ENCODE assay signal across 8 cellular contexts in the genomic region with DNA sequence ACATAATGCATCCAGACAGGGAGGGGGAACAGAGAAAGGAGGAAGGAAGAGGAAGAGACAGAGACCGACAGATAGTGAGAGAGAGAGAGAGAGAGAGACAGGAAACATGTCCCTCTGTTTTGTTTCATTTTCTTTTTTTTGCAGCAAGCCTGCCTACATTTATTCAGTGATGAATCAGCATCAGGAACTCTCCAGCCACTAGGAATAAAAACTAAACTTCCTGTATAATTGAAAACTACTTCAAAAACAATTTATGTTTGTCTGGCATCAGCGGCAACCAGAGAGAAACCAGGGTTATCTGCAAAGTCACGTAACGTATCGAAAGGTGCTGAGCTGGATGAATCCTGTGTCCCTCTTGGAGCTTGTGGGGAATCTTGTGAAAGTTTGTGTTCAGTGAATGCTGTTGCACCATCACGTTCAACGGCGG.
DNase-seq lines count a peak whose midpoint lies in the region; ATAC-seq and TF ChIP-seq lines count a peak whose summit lies in the region.

No MANE protein-coding gene starts in this region.

- 66% methylated on average over 8 of the region's 8 CpGs for WGBS in SK-N-SH (ENCODE audit: low lambda C conversion rate)

- no peak for TF ChIP-seq EP300 in SK-N-SH (IDR thresholded peaks at IDR 0.05; ENCODE audit: borderline replicate concordance in 1 of 2, low read depth in 1 of 2, low read length in 1 of 2)

- H3K27me3 ChIP-seq in CD8-positive, alpha-beta memory T cell (ENCODE audit: insufficient read depth, low read length, poor library complexity, severe bottlenecking) = no peaks in the 10 kb centered on the region
- H3K27me3 ChIP-seq in GM23338 (ENCODE audit: insufficient read depth) = no peaks in the 10 kb centered on the region
- H3K27me3 ChIP-seq in SK-N-SH (ENCODE audit: insufficient read depth) = no peaks in the 10 kb centered on the region; the same call in 1 of the 2 replicates
- H3K27me3 ChIP-seq in subcutaneous abdominal adipose tissue (ENCODE audit: control insufficient read depth in 5 of 5, insufficient read depth in 4 of 5, low read length in 5 of 5) = peaks cover 0 to 11% (median 4%) of the 10 kb centered on the region in 5 donors

- H3K4me2 ChIP-seq in GM23338 (no peak overlapping the region), SK-N-SH (peak overlapping the region; percentile 45)

- CTCF ChIA-PET in CD8-positive, alpha-beta memory T cell (lab: Charles Lee) = no interaction called here
- CTCF ChIA-PET in SK-N-SH (lab: Yijun Ruan, JAX) = no interaction called here

- no peaks in the 10 kb centered on the region for H4K20me1 ChIP-seq in GM23338 (replicated peaks; ENCODE audit: insufficient read depth)
- H4K20me1 ChIP-seq in SK-N-SH (ENCODE audit: insufficient read depth) = no peaks in the 10 kb centered on the region

- POLR2A ChIA-PET in CD8-positive, alpha-beta memory T cell (lab: Charles Lee) = no interaction called here
- POLR2A ChIA-PET in SK-N-SH (lab: Yijun Ruan, JAX) = no interaction called here

- H3K4me3 Mint-ChIP-seq in CD8-positive, alpha-beta memory T cell = peak overlapping the region; percentile 37 to 87 (median 81)
- no peak overlapping the region for H3K4me3 Mint-ChIP-seq in GM23338

- peak overlapping the region; percentile 37 for H3K4me3 ChIP-seq in CD8-positive, alpha-beta memory T cell (ENCODE audit: low read length)
- H3K4me3 ChIP-seq in GM23338 = no peak overlapping the region
- H3K4me3 ChIP-seq in SK-N-SH (ENCODE audit: low read depth in 2 of 2, low read length in 1 of 2) = peak overlapping the region; percentile 15 to 37; a peak in 2 of 4 replicates
- peak overlapping the region; percentile 45 for H3K4me3 ChIP-seq in fibroblast of villous mesenchyme (ENCODE audit: low read depth, low read length)
- H3K4me3 ChIP-seq in subcutaneous abdominal adipose tissue (ENCODE audit: low read depth in 1 of 5, low read length in 5 of 5) = peak overlapping the region; percentile 48 to 69 (median 49)

- H3K27ac ChIP-seq in CD8-positive, alpha-beta memory T cell (ENCODE audit: low read depth, low read length) = no peak overlapping the region
- H3K27ac ChIP-seq in GM23338 (ENCODE audit: low read depth) (no peak overlapping the region), SK-N-SH (ENCODE audit: low read depth in 2 of 2, low read length in 1 of 2) (peak overlapping the region in 1 of 2 experiments; percentile 56; a peak in 2 of 4 replicates), subcutaneous abdominal adipose tissue (ENCODE audit: low read depth, low read length) (no peak overlapping the region)

- H3F3A ChIP-seq in GM23338 (replicated peaks; ENCODE audit: low read depth) = no peaks in the 10 kb centered on the region
- H3F3A ChIP-seq in SK-N-SH (replicated peaks; ENCODE audit: insufficient read depth) = no peaks in the 10 kb centered on the region

- ATAC-seq in GM23338 = no peak

- H3K36me3 ChIP-seq in CD8-positive, alpha-beta memory T cell (ENCODE audit: insufficient read depth, low read length) = no peaks in the 10 kb centered on the region
- H3K36me3 ChIP-seq in GM23338 (ENCODE audit: insufficient read depth) (no peaks in the 10 kb centered on the region), SK-N-SH (replicated peaks in 1 of 2; ENCODE audit: control insufficient read depth in 1 of 2, insufficient read depth in 2 of 2, low read length in 1 of 2) (no peaks in the 10 kb centered on the region), subcutaneous abdominal adipose tissue (ENCODE audit: control insufficient read depth in 5 of 5, insufficient read depth in 5 of 5, low read length in 5 of 5) (no peaks in the 10 kb centered on the region)

- H3K9me3 Mint-ChIP-seq in CD8-positive, alpha-beta memory T cell = no peaks in the 10 kb centered on the region
- no peaks in the 10 kb centered on the region for H3K9me3 Mint-ChIP-seq in GM23338

- peaks cover 7% of the 10 kb centered on the region for H3K4me1 ChIP-seq in CD8-positive, alpha-beta memory T cell (ENCODE audit: insufficient read depth, low read length)
- H3K4me1 ChIP-seq in GM23338 (ENCODE audit: insufficient read depth) (peaks cover 3% of the 10 kb centered on the region; the same call in 1 of the 2 replicates), SK-N-SH (ENCODE audit: control insufficient read depth in 1 of 2, insufficient read depth in 2 of 2, low read depth in 1 of 2, low read length in 1 of 2) (peaks cover 0 to 14% of the 10 kb centered on the region in 2 experiments; a peak in 2 of 4 replicates), subcutaneous abdominal adipose tissue (ENCODE audit: control insufficient read depth in 5 of 5, insufficient read depth in 5 of 5, low read length in 5 of 5) (peaks cover 5 to 32% (median 23%) of the 10 kb centered on the region in 5 donors)

- peak in 1 of 5 donors; percentile 3 for DNase-seq in CD8-positive, alpha-beta memory T cell
- no peak for DNase-seq in GM23338 (ENCODE audit: low spot score)
- DNase-seq in SK-N-SH = no peak
- peak; percentile 27 for DNase-seq in fibroblast of villous mesenchyme (ENCODE audit: low read depth)
- DNase-seq in amniotic stem cell (lab: John Stamatoyannopoulos, UW) = no peak
- DNase-seq in COLO668 (lab: John Stamatoyannopoulos, UW; ENCODE audit: unreplicated experiment) = no peak
- DNase-seq in globus pallidus (ENCODE audit: low spot score) = no peak

- peak overlapping the region; percentile 74; the same call in 1 of the 2 replicates for H2AFZ ChIP-seq in GM23338
- peak overlapping the region; percentile 84 for H2AFZ ChIP-seq in SK-N-SH (ENCODE audit: low read depth)

- peaks cover 2 to 3% of the 10 kb centered on the region in 2 donors for H3K27me3 Mint-ChIP-seq in CD8-positive, alpha-beta memory T cell
- no peaks in the 10 kb centered on the region for H3K27me3 Mint-ChIP-seq in GM23338 (ENCODE audit: insufficient read depth, low read depth, poor library complexity)

- H3K9ac ChIP-seq in SK-N-SH (no peak overlapping the region), subcutaneous abdominal adipose tissue (ENCODE audit: low read length in 5 of 5) (peak overlapping the region in 3 of 5 donors; percentile 40 to 49 (median 42))

- peaks cover 10 to 23% (median 12%) of the 10 kb centered on the region in 3 donors for H3K4me1 Mint-ChIP-seq in CD8-positive, alpha-beta memory T cell
- peaks cover 16% of the 10 kb centered on the region for H3K4me1 Mint-ChIP-seq in GM23338

- H3K9me3 ChIP-seq in CD8-positive, alpha-beta memory T cell (ENCODE audit: low read length) = no peaks in the 10 kb centered on the region
- H3K9me3 ChIP-seq in SK-N-SH = no peaks in the 10 kb centered on the region
- H3K9me3 ChIP-seq in subcutaneous abdominal adipose tissue (ENCODE audit: control insufficient read depth in 5 of 5, low read length in 5 of 5) = no peaks in the 10 kb centered on the region

- peak overlapping the region in 7 of 8 donors; percentile 13 to 85 (median 80) for H3K27ac Mint-ChIP-seq in CD8-positive, alpha-beta memory T cell
- peak overlapping the region; percentile 49; the same call in 1 of the 2 replicates for H3K27ac Mint-ChIP-seq in GM23338

- H3K79me2 ChIP-seq in GM23338 (replicated peaks; ENCODE audit: insufficient read depth) (no peaks in the 10 kb centered on the region), SK-N-SH (ENCODE audit: insufficient read depth) (no peaks in the 10 kb centered on the region)

- H3K9me2 ChIP-seq in GM23338 (ENCODE audit: insufficient read depth) (peaks cover 7% of the 10 kb centered on the region; the same call in 1 of the 2 replicates), SK-N-SH (no peaks in the 10 kb centered on the region)

- no peak for TF ChIP-seq RAD21 in SK-N-SH (IDR thresholded peaks at IDR 0.05; ENCODE audit: low read length)

- H3K36me3 Mint-ChIP-seq in CD8-positive, alpha-beta memory T cell = no peaks in the 10 kb centered on the region
- H3K36me3 Mint-ChIP-seq in GM23338 (ENCODE audit: low read depth) = no peaks in the 10 kb centered on the region

- no peak for TF ChIP-seq CTCF in GM23338 (conservative IDR thresholded peaks at IDR 0.05; ENCODE audit: low read depth in 2 of 2)
- no peak for TF ChIP-seq CTCF in SK-N-SH (IDR thresholded peaks at IDR 0.05)
- no peak for TF ChIP-seq CTCF in fibroblast of villous mesenchyme (IDR thresholded peaks at IDR 0.05; ENCODE audit: insufficient read depth, low read depth, low read length)

TF ChIP-seq in GM23338, 12 proteins besides CTCF, POLR2A, EP300 and RAD21 (continues in another document):
- TF ChIP-seq JUNB (IDR thresholded peaks at IDR 0.05; ENCODE audit: unreplicated experiment) (no peak), ZNF114 (CRISPR knock-in tag; IDR thresholded peaks at IDR 0.05) (no peak), NANOG (IDR thresholded peaks at IDR 0.05; ENCODE audit: borderline replicate concordance) (no peak), CREB1 (CRISPR knock-in tag; IDR thresholded peaks at IDR 0.05; ENCODE audit: low read depth) (no peak)

TF ChIP-seq in SK-N-SH, 30 proteins besides CTCF, POLR2A, EP300 and RAD21:
- TF ChIP-seq, protein P1, sequence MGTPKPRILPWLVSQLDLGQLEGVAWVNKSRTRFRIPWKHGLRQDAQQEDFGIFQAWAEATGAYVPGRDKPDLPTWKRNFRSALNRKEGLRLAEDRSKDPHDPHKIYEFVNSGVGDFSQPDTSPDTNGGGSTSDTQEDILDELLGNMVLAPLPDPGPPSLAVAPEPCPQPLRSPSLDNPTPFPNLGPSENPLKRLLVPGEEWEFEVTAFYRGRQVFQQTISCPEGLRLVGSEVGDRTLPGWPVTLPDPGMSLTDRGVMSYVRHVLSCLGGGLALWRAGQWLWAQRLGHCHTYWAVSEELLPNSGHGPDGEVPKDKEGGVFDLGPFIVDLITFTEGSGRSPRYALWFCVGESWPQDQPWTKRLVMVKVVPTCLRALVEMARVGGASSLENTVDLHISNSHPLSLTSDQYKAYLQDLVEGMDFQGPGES (IDR thresholded peaks at IDR 0.05; ENCODE audit: low read depth, low read length) = no peak
- TF ChIP-seq, protein P2, sequence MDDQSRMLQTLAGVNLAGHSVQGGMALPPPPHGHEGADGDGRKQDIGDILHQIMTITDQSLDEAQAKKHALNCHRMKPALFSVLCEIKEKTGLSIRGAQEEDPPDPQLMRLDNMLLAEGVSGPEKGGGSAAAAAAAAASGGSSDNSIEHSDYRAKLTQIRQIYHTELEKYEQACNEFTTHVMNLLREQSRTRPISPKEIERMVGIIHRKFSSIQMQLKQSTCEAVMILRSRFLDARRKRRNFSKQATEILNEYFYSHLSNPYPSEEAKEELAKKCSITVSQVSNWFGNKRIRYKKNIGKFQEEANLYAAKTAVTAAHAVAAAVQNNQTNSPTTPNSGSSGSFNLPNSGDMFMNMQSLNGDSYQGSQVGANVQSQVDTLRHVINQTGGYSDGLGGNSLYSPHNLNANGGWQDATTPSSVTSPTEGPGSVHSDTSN (IDR thresholded peaks at IDR 0.05) = peak; percentile 7; the same call in 1 of the 2 replicates
TF ChIP-seq in SK-N-SH: peak in this region for 1.
